ENCODE assay signal across 24 cellular contexts in the genomic region with DNA sequence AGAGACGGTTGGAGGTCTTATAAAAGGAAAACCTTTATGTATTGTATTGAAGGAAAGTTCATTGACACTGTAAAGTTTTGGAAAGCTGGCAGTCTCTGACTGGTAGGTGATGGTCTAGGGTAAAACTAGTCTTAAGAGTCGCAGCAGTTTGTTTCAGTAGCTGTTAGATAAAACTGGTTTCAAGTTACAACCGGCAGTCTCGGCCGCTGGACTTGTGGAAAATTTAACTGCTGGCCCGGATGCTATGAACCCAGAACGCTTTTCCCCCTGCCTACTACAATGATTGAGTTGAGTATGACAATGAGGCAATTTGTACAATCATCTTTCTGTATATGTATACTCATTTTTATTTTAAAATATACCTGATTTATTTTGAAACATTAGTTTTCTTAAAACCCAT.
"Had no signal": no experiment of that assay in that cellular context is flagged by ENCODE, and none has a peak within 500 bp of the region (broad histone marks: within the 10 kb centered on the region; RNA-seq: fewer than 3 reads in every experiment).

No MANE protein-coding gene starts in this region.

- H3K36me3 ChIP-seq: gastrocnemius medialis, sigmoid colon, spleen, tibial artery had no signal

- H3K27ac ChIP-seq: dorsolateral prefrontal cortex, gastrocnemius medialis, psoas muscle, sigmoid colon, skin epidermis, spleen, testis, tibial artery had no signal

- H3K4me3 Mint-ChIP-seq: naive thymus-derived CD8-positive, alpha-beta T cell; nephron progenitor cell; stimulated activated memory B cell treated with anti-CD40 and anti-IgM and Interleukin-4, amounts not matched to agents 10 μg/mL and 1 μg/mL and 100 μg/mL, for 72 hours; type B pancreatic cell had no signal

- DNase-seq: dorsolateral prefrontal cortex; effector CD4-positive, alpha-beta T cell; foreskin fibroblast; gastrocnemius medialis; head of caudate nucleus; mesenchymal stem cell; naive thymus-derived CD8-positive, alpha-beta T cell; nephron progenitor cell; nucleus accumbens; posterior cingulate gyrus; psoas muscle; right cardiac atrium; sigmoid colon; spleen; stimulated activated CD4-positive, alpha-beta T cell treated with anti-CD3 and anti-CD28 coated beads, Interleukin-4, amount 100 ng/mL, for 4 hours; stimulated activated naive CD8-positive, alpha-beta T cell treated with anti-CD3 and anti-CD28 coated beads, Interleukin-15, Interleukin-2, amounts not matched to agents 100 U/mL and 50 U/mL, for 24 hours; substantia nigra; testis; tibial artery had no signal

- H3K27me3 ChIP-seq: gastrocnemius medialis, sigmoid colon, spleen, testis, tibial artery had no signal

- H3K4me1 ChIP-seq: gastrocnemius medialis, psoas muscle, spleen, testis, tibial artery had no signal

- ATAC-seq: gastrocnemius medialis; left lobe of liver; naive thymus-derived CD8-positive, alpha-beta T cell; psoas muscle; right cardiac atrium; stimulated activated memory B cell treated with anti-CD40 and anti-IgM and Interleukin-4, amounts not matched to agents 10 μg/mL and 1 μg/mL and 100 μg/mL, for 72 hours; stimulated activated naive CD8-positive, alpha-beta T cell treated with anti-CD3 and anti-CD28 coated beads, Interleukin-15, Interleukin-2, amounts not matched to agents 100 U/mL and 50 U/mL, for 24 hours had no signal

- H3K36me3 Mint-ChIP-seq: stimulated activated memory B cell treated with anti-CD40 and anti-IgM and Interleukin-4, amounts not matched to agents 10 μg/mL and 1 μg/mL and 100 μg/mL, for 72 hours; type B pancreatic cell had no signal

- H3K27me3 Mint-ChIP-seq: naive thymus-derived CD8-positive, alpha-beta T cell; stimulated activated memory B cell treated with anti-CD40 and anti-IgM and Interleukin-4, amounts not matched to agents 10 μg/mL and 1 μg/mL and 100 μg/mL, for 72 hours; type B pancreatic cell had no signal

- H3K4me3 ChIP-seq: dorsolateral prefrontal cortex, gastrocnemius medialis, lung, psoas muscle, sigmoid colon, skin epidermis, spleen, testis, tibial artery had no signal

- H3K4me1 Mint-ChIP-seq: naive thymus-derived CD8-positive, alpha-beta T cell; stimulated activated memory B cell treated with anti-CD40 and anti-IgM and Interleukin-4, amounts not matched to agents 10 μg/mL and 1 μg/mL and 100 μg/mL, for 72 hours had no signal

- H3K27ac Mint-ChIP-seq: naive thymus-derived CD8-positive, alpha-beta T cell; nephron progenitor cell; stimulated activated memory B cell treated with anti-CD40 and anti-IgM and Interleukin-4, amounts not matched to agents 10 μg/mL and 1 μg/mL and 100 μg/mL, for 72 hours had no signal

- H3K9me3 ChIP-seq: gastrocnemius medialis, psoas muscle, testis had no signal
